Comparison of ENCODE assay signal across 16 cellular contexts in genomic region chr6:154594474-154595198, GRCh38.
DNase-seq lines count a peak whose midpoint lies in the region; ATAC-seq and TF ChIP-seq lines count a peak whose summit lies in the region.
"Had no signal": no experiment of that assay in that cellular context is flagged by ENCODE, and none has a peak within 500 bp of the region (broad histone marks: within the 10 kb centered on the region; RNA-seq: fewer than 3 reads in every experiment).

No MANE protein-coding gene starts in this region.

- TF ChIP-seq POLR2A in sigmoid colon (IDR thresholded peaks at IDR 0.05): no peak

- H3K4me3 ChIP-seq in HEK293 (ENCODE audit: low read depth, low read length) (no peak overlapping the region), adipocyte (ENCODE audit: low read length) (no peak overlapping the region), sigmoid colon (no peak overlapping the region)

- H3K27ac Mint-ChIP-seq in endothelial cell (ENCODE audit: unreplicated experiment): no peak overlapping the region
- no peak overlapping the region for H3K27ac Mint-ChIP-seq in activated naive CD8-positive, alpha-beta T cell treated with anti-CD3 and anti-CD28 coated beads, Interleukin-2, amount 50 U/mL, for 24 hours

- no peak overlapping the region for H3K9ac ChIP-seq in adipocyte (ENCODE audit: low read length)

- H3K36me3 ChIP-seq in HEK293 (ENCODE audit: control insufficient read depth in 2 of 2, insufficient read depth in 1 of 2, low read length in 2 of 2) (no peaks in the 10 kb centered on the region), adipocyte (ENCODE audit: control insufficient read depth, insufficient read depth, low read length, severe bottlenecking) (no peaks in the 10 kb centered on the region), sigmoid colon (no peaks in the 10 kb centered on the region)

- intact Hi-C loops in sigmoid colon (cut with DNase I): loop anchor here (5.0 to 10.0 kb wide), 2 partner anchors 137 to 190 kb away; no protein-coding TSS in a partner anchor

- no peak overlapping the region for H3K4me3 Mint-ChIP-seq in endothelial cell (ENCODE audit: unreplicated experiment)
- H3K4me3 Mint-ChIP-seq in activated naive CD8-positive, alpha-beta T cell treated with anti-CD3 and anti-CD28 coated beads, Interleukin-2, amount 50 U/mL, for 24 hours: no peak overlapping the region
- H3K4me3 Mint-ChIP-seq: CD14-positive monocyte; CD8-positive, alpha-beta memory T cell had no signal

- H3K27me3 Mint-ChIP-seq in endothelial cell (ENCODE audit: unreplicated experiment): peaks cover 2% of the 10 kb centered on the region
- H3K27me3 Mint-ChIP-seq in activated naive CD8-positive, alpha-beta T cell treated with anti-CD3 and anti-CD28 coated beads, Interleukin-2, amount 50 U/mL, for 24 hours: no peaks in the 10 kb centered on the region

- WGBS in sigmoid colon, 2 donors: 94 to 95% methylated on average over 9 of the region's 9 CpGs

- H3K4me1 Mint-ChIP-seq in endothelial cell (ENCODE audit: unreplicated experiment): no peaks in the 10 kb centered on the region
- peaks cover 5% of the 10 kb centered on the region for H3K4me1 Mint-ChIP-seq in activated naive CD8-positive, alpha-beta T cell treated with anti-CD3 and anti-CD28 coated beads, Interleukin-2, amount 50 U/mL, for 24 hours
- H3K4me1 Mint-ChIP-seq: CD14-positive monocyte; CD8-positive, alpha-beta memory T cell had no signal

- no peaks in the 10 kb centered on the region for H3K9me3 Mint-ChIP-seq in endothelial cell (ENCODE audit: unreplicated experiment)
- H3K9me3 Mint-ChIP-seq in activated naive CD8-positive, alpha-beta T cell treated with anti-CD3 and anti-CD28 coated beads, Interleukin-2, amount 50 U/mL, for 24 hours: no peaks in the 10 kb centered on the region
- H3K9me3 Mint-ChIP-seq: CD8-positive, alpha-beta memory T cell had no signal

- H3K9me3 ChIP-seq in HEK293 (ENCODE audit: control insufficient read depth, insufficient read depth, low read depth, low read length): no peaks in the 10 kb centered on the region
- no peaks in the 10 kb centered on the region for H3K9me3 ChIP-seq in adipocyte (ENCODE audit: control insufficient read depth, low read length)
- H3K9me3 ChIP-seq in sigmoid colon: no peaks in the 10 kb centered on the region
- H3K9me3 ChIP-seq: Caco-2 had no signal

- H3K27ac ChIP-seq in HEK293 (ENCODE audit: extremely low read depth, low read depth, low read length) (no peak overlapping the region), sigmoid colon (peak overlapping the region in 3 of 4 donors; percentile 78 to 88 (median 86))
- H3K27ac ChIP-seq: HL-60 had no signal

- H3K27me3 ChIP-seq in adipocyte (replicated peaks; ENCODE audit: control insufficient read depth, insufficient read depth, low read length) (no peaks in the 10 kb centered on the region), sigmoid colon (no peaks in the 10 kb centered on the region)

- no peaks in the 10 kb centered on the region for H3K36me3 Mint-ChIP-seq in endothelial cell (ENCODE audit: low read depth, unreplicated experiment)
- H3K36me3 Mint-ChIP-seq in activated naive CD8-positive, alpha-beta T cell treated with anti-CD3 and anti-CD28 coated beads, Interleukin-2, amount 50 U/mL, for 24 hours (ENCODE audit: low read depth): no peaks in the 10 kb centered on the region
- H3K36me3 Mint-ChIP-seq: CD14-positive monocyte; CD8-positive, alpha-beta memory T cell had no signal

- H3K4me1 ChIP-seq in HEK293 (ENCODE audit: control insufficient read depth, insufficient read depth, low read length) (0 out of 2 replicates have a peak, but pooled peaks cover 3% of the 10 kb centered on the region), adipocyte (ENCODE audit: control insufficient read depth, insufficient read depth, low read length) (no peaks in the 10 kb centered on the region), sigmoid colon (peaks cover 0 to 27% (median 16%) of the 10 kb centered on the region in 4 donors)
- H3K4me1 ChIP-seq: Caco-2 had no signal

- peak; percentile 11 for DNase-seq in adipocyte (ENCODE audit: low read depth)
- peak; percentile 31 for DNase-seq in fibroblast of gingiva (ENCODE audit: low read depth)
- DNase-seq in sigmoid colon: no peak
- DNase-seq in endothelial cell (ENCODE audit: low spot score): no peak
- no peak for DNase-seq in activated naive CD8-positive, alpha-beta T cell treated with anti-CD3 and anti-CD28 coated beads, Interleukin-2, amount 50 U/mL, for 24 hours
- no peak for DNase-seq in AG08396 (ENCODE audit: low spot score)
- no peak for DNase-seq in NCI-H2081 (lab: John Stamatoyannopoulos, UW)
- DNase-seq: Caco-2; CD8-positive, alpha-beta memory T cell; DND-41; GDM1; H7; KG1 had no signal

- TF ChIP-seq EP300 in sigmoid colon (IDR thresholded peaks at IDR 0.05): no peak

- no peak for ATAC-seq in activated naive CD8-positive, alpha-beta T cell treated with anti-CD3 and anti-CD28 coated beads, Interleukin-2, amount 50 U/mL, for 24 hours

- TF ChIP-seq CTCF in HEK293 (tag by site-specific recombination; IDR thresholded peaks at IDR 0.05) (no peak), sigmoid colon (IDR thresholded peaks at IDR 0.05) (no peak), endothelial cell (IDR thresholded peaks at IDR 0.05; ENCODE audit: unreplicated experiment) (no peak)

- CTCF ChIA-PET in HEK293 (lab: Yijun Ruan, JAX): interaction anchor here (0.6 to 0.7 kb wide), 3 partner anchors 92 to 430 kb away, joined by 3 read pairs; no protein-coding TSS in a partner anchor

- POLR2A ChIA-PET in HEK293 (lab: Yijun Ruan, JAX): no interaction called here

TF ChIP-seq in HEK293, 187 proteins besides CTCF, POLR2A, EP300 and RAD21:
- TF ChIP-seq ZNF121 (tag by site-specific recombination; IDR thresholded peaks at IDR 0.05): peak; percentile 81
- TF ChIP-seq ZNF266 (tag by site-specific recombination; IDR thresholded peaks at IDR 0.05; ENCODE audit: low read depth): no peak

Comparison
In these comparisons a context has a peak if more than half of its experiments do, and no peak if none do; other contexts are left out.
1. DNase-seq: peak in adipocyte (single experiment) and fibroblast of gingiva (single experiment); none in sigmoid colon (single experiment), endothelial cell (single experiment), activated naive CD8-positive, alpha-beta T cell treated with anti-CD3 and anti-CD28 coated beads, Interleukin-2, amount 50 U/mL, for 24 hours (single experiment), AG08396 (single experiment) and NCI-H2081 (0 of 2).